ENCODE assay signal across 1 cellular context in the genomic region with DNA sequence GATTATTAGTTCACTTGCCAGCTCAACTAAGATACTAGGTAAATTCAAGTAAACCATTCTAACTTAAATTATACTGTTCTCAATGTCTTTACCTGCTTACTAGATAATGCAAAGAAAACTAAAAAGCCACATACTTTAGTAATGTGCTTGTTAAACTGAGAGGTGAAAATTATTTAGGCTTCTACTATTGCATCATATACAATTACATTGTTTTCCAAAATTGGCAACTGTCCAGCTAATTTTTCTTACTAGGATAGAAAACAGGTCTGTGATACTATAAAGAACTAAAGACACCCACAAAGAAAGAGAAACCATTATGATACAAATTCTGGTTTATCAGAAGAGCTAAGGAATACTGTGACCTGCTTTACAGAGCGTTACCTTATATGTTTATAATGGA.
TF ChIP-seq lines count a peak whose summit lies in the region.

No MANE protein-coding gene starts in this region.

TF ChIP-seq in endothelial cell of umbilical vein, 7 proteins besides CTCF, POLR2A, EP300 and RAD21:
- TF ChIP-seq MYC (IDR thresholded peaks at IDR 0.05; ENCODE audit: low read depth, low read length) (no peak), POLR2AphosphoS5 (IDR thresholded peaks at IDR 0.05; ENCODE audit: insufficient read depth, low read depth, low read length) (no peak), GATA2 (IDR thresholded peaks at IDR 0.05; ENCODE audit: insufficient read depth, insufficient read length, low read depth, low read length) (no peak)
TF ChIP-seq in endothelial cell of umbilical vein: peak in this region for 0.
